Comparison of ENCODE assay signal across 23 cellular contexts in genomic region chr2:15865923-15866322, GRCh38.
"Had no signal": no experiment of that assay in that cellular context is flagged by ENCODE, and none has a peak within 500 bp of the region (broad histone marks: within the 10 kb centered on the region; RNA-seq: fewer than 3 reads in every experiment).

No MANE protein-coding gene starts in this region.

- H3K9ac ChIP-seq: KMS-11 had no signal

- H3K27me3 Mint-ChIP-seq: IgD-negative memory B cell had no signal

- H3K4me3 Mint-ChIP-seq: IgD-negative memory B cell had no signal

- H3K27ac ChIP-seq: HL-60, KMS-11, SJCRH30, SK-N-MC had no signal

- H3K36me3 ChIP-seq: SJCRH30 had no signal

- ATAC-seq: K562, Panc1, PC-3, Right ventricle myocardium inferior had no signal

- H3K27me3 ChIP-seq: SJCRH30 had no signal

- DNase-seq: Kasumi-1, MM.1S, NCI-H1092 treated with DMSO at 0.1 percent for 48 hours, NCI-H1436, NCI-H187, NCI-H2029, NCI-H2081 treated with DMSO at 0.1 percent for 48 hours, NCI-H2171, NCI-H345, NCI-H446 treated with DMSO at 0.1 percent for 48 hours, NCI-H510A treated with DMSO at 0.1 percent for 48 hours, NCI-H526, PC-3, SHP77 treated with DMSO at 0.1 percent for 48 hours, SJCRH30 had no signal

- H3K4me2 ChIP-seq: KMS-11 had no signal

- H3K27ac Mint-ChIP-seq: IgD-negative memory B cell had no signal

- H3K4me3 ChIP-seq: K562, SJCRH30, SK-N-MC had no signal

- H3K4me1 Mint-ChIP-seq: IgD-negative memory B cell had no signal

- FAIRE-seq: HTR-8/SVneo, K562 had no signal
